8 cellular contexts compared by ENCODE assay signal in the genomic region with DNA sequence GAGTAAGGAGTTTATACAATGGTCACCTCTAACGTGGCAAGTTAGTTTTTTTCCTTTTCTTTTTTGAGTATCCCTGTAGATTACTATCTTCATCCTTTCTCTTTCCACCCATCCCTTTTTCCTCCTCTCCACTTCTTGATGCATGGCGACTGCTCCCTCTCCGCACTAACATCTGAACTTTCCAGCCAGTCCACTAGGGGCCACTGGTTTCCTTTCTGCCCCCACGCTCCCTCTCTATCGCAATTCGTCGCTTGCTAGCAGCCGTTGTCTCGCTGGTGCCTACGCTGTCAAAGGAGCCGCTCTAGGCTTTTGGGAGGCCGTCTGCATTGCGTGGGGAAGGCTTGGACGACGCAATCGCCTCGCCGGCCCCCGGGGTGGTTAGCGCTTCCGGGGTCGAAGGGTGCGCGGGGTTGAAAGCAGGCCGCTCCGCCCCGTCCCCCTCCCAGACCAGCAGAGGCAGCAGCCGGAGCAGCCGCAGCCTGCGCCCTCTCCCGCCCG. TPM values are rescaled to one million over a fixed set of nuclear protein-coding genes. Genes with fewer than 3 reads are reported as not detected.
DNase-seq lines count a peak whose midpoint lies in the region; ATAC-seq, FAIRE-seq and TF ChIP-seq lines count a peak whose summit lies in the region.

Gene PCBP2 (plus strand): TSS at position 442 of the 498 bp plus-strand sequence. CDS start 2,699 bp downstream, outside the sequence.

- H3K4me3 ChIP-seq in AG10803 (ENCODE audit: low read length) (peak within 1 kb of the TSS; percentile 91), keratinocyte (ENCODE audit: control insufficient read depth in 2 of 3, extremely low read depth in 1 of 3, insufficient read depth in 2 of 3, low read depth in 1 of 3, low read length in 3 of 3) (peak within 1 kb of the TSS; percentile 69 to 96 (median 92))

- H3K27ac ChIP-seq in keratinocyte (ENCODE audit: control insufficient read depth, insufficient read depth, low read length), result peak within 1 kb of the TSS; percentile 85

- no peak within 1 kb of the TSS for H2AFZ ChIP-seq in keratinocyte (ENCODE audit: control insufficient read depth, low read length)

- no peaks in the 10 kb centered on the region for H3K9me1 ChIP-seq in keratinocyte (ENCODE audit: control insufficient read depth, extremely low read depth, insufficient read depth, low read length)

- H3K79me2 ChIP-seq in keratinocyte (ENCODE audit: control insufficient read depth, insufficient read depth, low read length), result peaks cover 43% of the 10 kb centered on the region

- peak; percentile 75 for FAIRE-seq in keratinocyte (lab: Jason Lieb, UNC)

- H3K9me3 ChIP-seq in keratinocyte (ENCODE audit: control insufficient read depth, low read depth, low read length), result no peaks in the 10 kb centered on the region

- peak within 1 kb of the TSS; percentile 92 for H3K4me2 ChIP-seq in keratinocyte (ENCODE audit: control insufficient read depth, extremely low read depth, insufficient read depth, low read depth, low read length)

- peaks cover 24 to 42% of the 10 kb centered on the region in 2 experiments for H3K36me3 ChIP-seq in keratinocyte (ENCODE audit: control insufficient read depth in 2 of 2, extremely low read depth in 1 of 2, insufficient read depth in 2 of 2, low read length in 2 of 2)

- H3K9ac ChIP-seq in keratinocyte (ENCODE audit: control insufficient read depth, extremely low read depth, insufficient read depth, low read length), result peak within 1 kb of the TSS; percentile 95

- dilution Hi-C loops in keratinocyte (cut with MboI; ENCODE audit: extremely low pct_ligation_motif_present, low sequenced_read_pairs), result no loop called here

- peaks cover 26% of the 10 kb centered on the region for H4K20me1 ChIP-seq in keratinocyte (ENCODE audit: control insufficient read depth, extremely low read depth, insufficient read depth, low read length)

- no peaks in the 10 kb centered on the region for H3K27me3 ChIP-seq in keratinocyte (ENCODE audit: control insufficient read depth, extremely low read depth, insufficient read depth, low read length)

- H3K4me1 ChIP-seq in keratinocyte (ENCODE audit: control insufficient read depth, extremely low read depth, insufficient read depth, low read length), result peaks cover 13% of the 10 kb centered on the region

- peak; percentile 100 for DNase-seq in AG10803 (ENCODE audit: low read depth)
- DNase-seq in NCI-H446 (lab: John Stamatoyannopoulos, UW), result peak; percentile 97 to 99
- peak; percentile 98 to 99 for DNase-seq in cerebellar nuclear complex (lab: John Stamatoyannopoulos, UW)
- DNase-seq in keratinocyte (ENCODE audit: low read depth, low spot score), result peak; percentile 91
- peak; percentile 98 for DNase-seq in stimulated activated CD4-positive, alpha-beta T cell treated with anti-CD3 and anti-CD28 coated beads, Interleukin-15, amount 100 ng/mL, for 24 hours

- ATAC-seq in GM19023 (IDR thresholded peaks at IDR 0.05; ENCODE audit: unreplicated experiment) (peak; percentile 95), HG03342 (IDR thresholded peaks at IDR 0.05; ENCODE audit: unreplicated experiment) (peak; percentile 94)
- peak; percentile 95 to 97 for ATAC-seq in activated CD4-positive, CD25-positive, alpha-beta regulatory T cell treated with anti-CD3 and anti-CD28 coated beads, Interleukin-2, amount 50 U/mL, for 24 hours

- TF ChIP-seq CTCF in AG10803 (conservative IDR thresholded peaks at IDR 0.05; ENCODE audit: low read length), result peak; percentile 91
- TF ChIP-seq CTCF in keratinocyte (optimal IDR thresholded peaks at IDR 0.05 in 1 of 3, IDR thresholded peaks at IDR 0.05 in 1 of 3, conservative IDR thresholded peaks at IDR 0.05 in 1 of 3; ENCODE audit: extremely low read depth in 1 of 3, insufficient read depth in 2 of 3, low read length in 3 of 3), result peak; percentile 85 to 91 (median 89)

RNA-seq across cellular contexts. Expression of gene PCBP2, which starts in this region (rescaled TPM):
- 179 to 329 TPM (median 238 TPM) in 3 replicates for polyA plus RNA-seq in keratinocyte
- polyA plus RNA-seq in keratinocyte (2011; ENCODE audit: low read depth), result 416 TPM
- polyA plus RNA-seq in keratinocyte (2011; cell fraction: cytosol; rRNA removed), result 288 and 302 TPM in 2 replicates
- polyA plus RNA-seq in keratinocyte (2011; cell fraction: nucleus; rRNA removed), result 296 and 334 TPM in 2 replicates
- 433 and 498 TPM in 2 replicates for polyA plus RNA-seq in keratinocyte (2012; ENCODE audit: low replicate concordance)
- polyA minus RNA-seq in keratinocyte, result 381 to 766 TPM (median 570 TPM) in 3 replicates
- polyA minus RNA-seq in keratinocyte (2011; cell fraction: cytosol; rRNA and poly(A)+ RNA removed), result 308 TPM
- 104 and 166 TPM in 2 replicates for polyA minus RNA-seq in keratinocyte (2011; cell fraction: nucleus; rRNA and poly(A)+ RNA removed)

Comparison
In these comparisons a context has a peak if more than half of its experiments do, and no peak if none do; other contexts are left out.
1. Peak in every context shown above with its lines: DNase-seq, ATAC-seq, H3K4me3 ChIP-seq and H3K27ac ChIP-seq.